Comparison of ENCODE assay signal across 26 cellular contexts in the genomic region with DNA sequence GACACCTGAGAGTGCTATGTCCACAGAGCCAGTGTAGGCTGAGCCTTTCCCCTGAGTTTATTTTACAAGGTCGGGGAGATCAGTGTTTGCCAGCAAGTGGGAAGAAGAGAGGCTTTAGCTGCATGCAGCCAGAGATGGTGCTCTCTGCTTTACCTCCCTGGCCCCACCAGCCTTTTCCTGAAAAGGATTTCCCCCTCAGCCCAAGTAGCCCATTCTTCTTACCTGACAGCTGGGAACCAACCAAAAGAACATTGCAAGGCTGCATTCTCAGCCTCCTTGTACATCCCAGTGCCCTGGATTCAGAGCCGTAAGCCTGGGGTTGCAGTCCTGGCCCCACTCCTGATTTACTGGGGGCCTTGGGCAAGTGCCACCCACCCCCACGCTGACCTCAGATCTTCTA. TPM values are rescaled to one million over a fixed set of nuclear protein-coding genes. Genes with fewer than 3 reads are reported as not detected.
"Had no signal": no experiment of that assay in that cellular context is flagged by ENCODE, and none has a peak within 500 bp of the region (broad histone marks: within the 10 kb centered on the region; RNA-seq: fewer than 3 reads in every experiment).

No MANE protein-coding gene starts in this region.

- H3K4me3 Mint-ChIP-seq: central memory CD8-positive, alpha-beta T cell; mesothelial cell of epicardium; naive B cell; neural progenitor cell; stimulated activated effector memory CD8-positive, alpha-beta T cell treated with anti-CD3 and anti-CD28 coated beads, Interleukin-12 subunit alpha, Interleukin-12 subunit beta, amount 100 ng/mL, for 72 hours; stimulated activated naive CD8-positive, alpha-beta T cell treated with anti-CD3 and anti-CD28 coated beads, Interleukin-15, Interleukin-2, amounts not matched to agents 100 ng/mL and 50 ng/mL, for 24 hours; T-helper 2 cell treated with Interferon-gamma antibody and Interleukin-4, amounts not matched to agents 5 μg/mL and 100 μg/mL, for 36 hours had no signal

- H3K27ac ChIP-seq: gastrocnemius medialis, neural progenitor cell, sigmoid colon, upper lobe of right lung had no signal

- H3K27me3 Mint-ChIP-seq: central memory CD8-positive, alpha-beta T cell; stimulated activated naive CD8-positive, alpha-beta T cell treated with anti-CD3 and anti-CD28 coated beads, Interleukin-15, Interleukin-2, amounts not matched to agents 100 ng/mL and 50 ng/mL, for 24 hours had no signal

- H3K9me3 Mint-ChIP-seq: central memory CD8-positive, alpha-beta T cell; mesothelial cell of epicardium; naive B cell; neural progenitor cell; stimulated activated effector memory CD8-positive, alpha-beta T cell treated with anti-CD3 and anti-CD28 coated beads, Interleukin-12 subunit alpha, Interleukin-12 subunit beta, amount 100 ng/mL, for 72 hours; stimulated activated naive CD8-positive, alpha-beta T cell treated with anti-CD3 and anti-CD28 coated beads, Interleukin-15, Interleukin-2, amounts not matched to agents 100 ng/mL and 50 ng/mL, for 24 hours; T-helper 2 cell treated with Interferon-gamma antibody and Interleukin-4, amounts not matched to agents 5 μg/mL and 100 μg/mL, for 36 hours had no signal

- ATAC-seq: activated CD4-positive, CD25-positive, alpha-beta regulatory T cell treated with anti-CD3 and anti-CD28 coated beads, Interleukin-2, amount 50 U/mL, for 24 hours; gastrocnemius medialis; left cardiac atrium; stimulated activated effector memory CD8-positive, alpha-beta T cell treated with anti-CD3 and anti-CD28 coated beads, Interleukin-12 subunit alpha, Interleukin-12 subunit beta, amount 100 ng/mL, for 72 hours; upper lobe of right lung had no signal

- H3K9me3 ChIP-seq: gastrocnemius medialis, sigmoid colon, upper lobe of right lung had no signal

- H3K36me3 ChIP-seq: gastrocnemius medialis, neural progenitor cell, sigmoid colon, upper lobe of right lung had no signal

- H3K4me3 ChIP-seq: gastrocnemius medialis, neural progenitor cell, sigmoid colon, upper lobe of right lung had no signal

- H3K27ac Mint-ChIP-seq: mesothelial cell of epicardium; naive B cell; neural progenitor cell; stimulated activated effector memory CD8-positive, alpha-beta T cell treated with anti-CD3 and anti-CD28 coated beads, Interleukin-12 subunit alpha, Interleukin-12 subunit beta, amount 100 ng/mL, for 72 hours; stimulated activated naive CD8-positive, alpha-beta T cell treated with anti-CD3 and anti-CD28 coated beads, Interleukin-15, Interleukin-2, amounts not matched to agents 100 ng/mL and 50 ng/mL, for 24 hours; T-helper 2 cell treated with Interferon-gamma antibody and Interleukin-4, amounts not matched to agents 5 μg/mL and 100 μg/mL, for 36 hours had no signal

- H3K4me1 Mint-ChIP-seq: mesothelial cell of epicardium, naive B cell had no signal

- H3K4me1 ChIP-seq: sigmoid colon had no signal

- DNase-seq: activated CD4-positive, alpha-beta T cell treated with anti-CD3 and anti-CD28 coated beads for 48 hours; activated CD4-positive, alpha-beta T cell treated with anti-CD3 and anti-CD28 coated beads, Interleukin-2, amount 50 U/mL, for 48 hours; activated gamma-delta T cell; activated naive CD4-positive, alpha-beta T cell treated with anti-CD3 and anti-CD28 coated beads, Interleukin-2, amount 50 U/mL, for 16 hours; anterior cingulate cortex; effector CD8-positive, alpha-beta T cell; gastrocnemius medialis; glutamatergic neuron; left cardiac atrium; mammary epithelial cell; naive B cell; sigmoid colon; small intestine; stimulated activated CD4-positive, alpha-beta T cell treated with anti-CD3 and anti-CD28 coated beads, Interleukin-4, amount 100 ng/mL, for 24 hours; upper lobe of right lung had no signal

- H3K27me3 ChIP-seq: gastrocnemius medialis, neural progenitor cell, sigmoid colon, upper lobe of right lung had no signal

- H3K36me3 Mint-ChIP-seq: mesothelial cell of epicardium; naive B cell; neural progenitor cell; stimulated activated effector memory CD8-positive, alpha-beta T cell treated with anti-CD3 and anti-CD28 coated beads, Interleukin-12 subunit alpha, Interleukin-12 subunit beta, amount 100 ng/mL, for 72 hours had no signal

RNA-seq across cellular contexts. Expression of a gene that starts 57.1 kb away (rescaled TPM):
- total RNA-seq: dermis microvascular lymphatic vessel endothelial cell, left cardiac atrium, liver, mammary epithelial cell, mesothelial cell of epicardium, omental fat pad, sigmoid colon, subcutaneous adipose tissue, upper lobe of right lung had no signal
